Comparison of ENCODE assay signal across 1 cellular context in the genomic region with DNA sequence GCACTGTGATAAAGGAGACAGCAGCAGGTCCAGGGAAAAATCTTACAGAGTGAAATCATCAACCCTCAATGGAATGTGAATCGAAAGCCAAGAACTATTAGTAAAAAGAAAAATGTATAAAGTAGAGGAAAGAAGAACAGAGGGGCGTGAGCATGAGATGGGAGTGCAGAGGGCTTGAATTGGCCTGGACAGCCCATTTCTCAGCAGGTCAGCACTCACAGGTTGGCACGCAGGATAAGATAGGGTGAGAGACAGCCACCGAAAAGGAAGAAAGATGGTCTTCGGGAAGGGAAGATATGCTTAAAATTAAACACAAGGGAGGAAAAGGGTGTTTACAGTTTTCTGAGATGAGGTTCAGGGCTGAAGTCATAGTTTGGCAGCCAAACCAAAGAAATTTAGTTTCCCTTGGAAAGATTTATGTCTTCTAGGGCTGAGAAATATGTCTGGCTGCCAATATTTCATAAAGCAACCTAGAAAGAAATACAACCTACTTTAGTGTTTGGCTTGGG.
TF ChIP-seq lines count a peak whose summit lies in the region.

No MANE protein-coding gene starts in this region.

TF ChIP-seq in IMR-90, 13 proteins besides CTCF, POLR2A, EP300 and RAD21 (continued from another document):
- TF ChIP-seq, protein P1, sequence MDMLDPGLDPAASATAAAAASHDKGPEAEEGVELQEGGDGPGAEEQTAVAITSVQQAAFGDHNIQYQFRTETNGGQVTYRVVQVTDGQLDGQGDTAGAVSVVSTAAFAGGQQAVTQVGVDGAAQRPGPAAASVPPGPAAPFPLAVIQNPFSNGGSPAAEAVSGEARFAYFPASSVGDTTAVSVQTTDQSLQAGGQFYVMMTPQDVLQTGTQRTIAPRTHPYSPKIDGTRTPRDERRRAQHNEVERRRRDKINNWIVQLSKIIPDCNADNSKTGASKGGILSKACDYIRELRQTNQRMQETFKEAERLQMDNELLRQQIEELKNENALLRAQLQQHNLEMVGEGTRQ (IDR thresholded peaks at IDR 0.05; ENCODE audit: low read depth, low read length) = no peak
- TF ChIP-seq MAZ (IDR thresholded peaks at IDR 0.05; ENCODE audit: borderline replicate concordance, low read depth, low read length) (no peak), CEBPB (IDR thresholded peaks at IDR 0.05; ENCODE audit: low read depth, low read length) (no peak), RFX5 (IDR thresholded peaks at IDR 0.05; ENCODE audit: low read depth, low read length) (no peak), CHD1 (IDR thresholded peaks at IDR 0.05; ENCODE audit: low read depth, low read length) (no peak), BHLHE40 (IDR thresholded peaks at IDR 0.05; ENCODE audit: low read depth, low read length) (no peak), FOS (IDR thresholded peaks at IDR 0.05; ENCODE audit: low read depth, low read length) (no peak), MAFK (IDR thresholded peaks at IDR 0.05; ENCODE audit: low read depth, low read length) (no peak)
- TF ChIP-seq, protein P2, sequence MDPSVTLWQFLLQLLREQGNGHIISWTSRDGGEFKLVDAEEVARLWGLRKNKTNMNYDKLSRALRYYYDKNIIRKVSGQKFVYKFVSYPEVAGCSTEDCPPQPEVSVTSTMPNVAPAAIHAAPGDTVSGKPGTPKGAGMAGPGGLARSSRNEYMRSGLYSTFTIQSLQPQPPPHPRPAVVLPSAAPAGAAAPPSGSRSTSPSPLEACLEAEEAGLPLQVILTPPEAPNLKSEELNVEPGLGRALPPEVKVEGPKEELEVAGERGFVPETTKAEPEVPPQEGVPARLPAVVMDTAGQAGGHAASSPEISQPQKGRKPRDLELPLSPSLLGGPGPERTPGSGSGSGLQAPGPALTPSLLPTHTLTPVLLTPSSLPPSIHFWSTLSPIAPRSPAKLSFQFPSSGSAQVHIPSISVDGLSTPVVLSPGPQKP (IDR thresholded peaks at IDR 0.05; ENCODE audit: borderline replicate concordance, low read depth, low read length) = no peak
